8 cellular contexts compared by ENCODE assay signal in genomic region chr7:1503390-1503789, GRCh38. TPM values are rescaled to one million over a fixed set of nuclear protein-coding genes. Genes with fewer than 3 reads are reported as not detected.
A peak's percentile ranks its signal among the peaks of the same experiment; 100 is the strongest.
DNase-seq lines count a peak whose midpoint lies in the region; ATAC-seq and TF ChIP-seq lines count a peak whose summit lies in the region.

No MANE protein-coding gene starts in this region.

- H3K27ac Mint-ChIP-seq in natural killer cell treated with Interleukin-12 subunit alpha and Interleukin-12 subunit beta and Interleukin-15 and Interleukin-18, amount 100 ng/mL, for 72 hours = peak overlapping the region; percentile 78 to 84

- H3K27ac ChIP-seq in ectodermal cell (ENCODE audit: insufficient read depth, low read depth, low read length, poor library complexity, severe bottlenecking) = peak overlapping the region; percentile 44

- no peaks in the 10 kb centered on the region for H3K27me3 ChIP-seq in BE2C
- H3K27me3 ChIP-seq in MG63 = no peaks in the 10 kb centered on the region
- H3K27me3 ChIP-seq in ectodermal cell (ENCODE audit: control insufficient read depth, insufficient read depth, low read length, poor library complexity, severe bottlenecking) = no peaks in the 10 kb centered on the region

- H3K4me1 Mint-ChIP-seq in natural killer cell treated with Interleukin-12 subunit alpha and Interleukin-12 subunit beta and Interleukin-15 and Interleukin-18, amount 100 ng/mL, for 72 hours (ENCODE audit: low read depth in 2 of 2) = peaks cover 18 to 32% of the 10 kb centered on the region in 2 donors

- H3K36me3 Mint-ChIP-seq in natural killer cell treated with Interleukin-12 subunit alpha and Interleukin-12 subunit beta and Interleukin-15 and Interleukin-18, amount 100 ng/mL, for 72 hours = peaks cover 6% of the 10 kb centered on the region

- H3K4me3 ChIP-seq in BE2C (ENCODE audit: low read depth, low read length) = peak overlapping the region; percentile 93
- peak overlapping the region; percentile 93 for H3K4me3 ChIP-seq in MG63
- peak overlapping the region; percentile 94 for H3K4me3 ChIP-seq in ectodermal cell (ENCODE audit: insufficient read depth, low read depth, low read length)

- peaks cover 6 to 7% of the 10 kb centered on the region in 2 donors for H3K27me3 Mint-ChIP-seq in natural killer cell treated with Interleukin-12 subunit alpha and Interleukin-12 subunit beta and Interleukin-15 and Interleukin-18, amount 100 ng/mL, for 72 hours

- DNase-seq in BE2C = peak; percentile 8
- DNase-seq in MG63 = no peak
- no peak for DNase-seq in natural killer cell treated with Interleukin-12 subunit alpha and Interleukin-12 subunit beta and Interleukin-15 and Interleukin-18, amount 100 ng/mL, for 72 hours (ENCODE audit: low spot score)
- no peak for DNase-seq in OCI-M1 (lab: John Stamatoyannopoulos, UW)
- no peak for DNase-seq in NCI-H1105 treated with DMSO at 0.1 percent for 48 hours (lab: John Stamatoyannopoulos, UW)
- DNase-seq in D341Med (ENCODE audit: low spot score) = no peak

- no peaks in the 10 kb centered on the region for H3K9me3 Mint-ChIP-seq in natural killer cell treated with Interleukin-12 subunit alpha and Interleukin-12 subunit beta and Interleukin-15 and Interleukin-18, amount 100 ng/mL, for 72 hours

- no peaks in the 10 kb centered on the region for H3K9me3 ChIP-seq in BE2C
- no peaks in the 10 kb centered on the region for H3K9me3 ChIP-seq in MG63
- no peaks in the 10 kb centered on the region for H3K9me3 ChIP-seq in ectodermal cell (ENCODE audit: control insufficient read depth, low read length)

- H3K4me3 Mint-ChIP-seq in natural killer cell treated with Interleukin-12 subunit alpha and Interleukin-12 subunit beta and Interleukin-15 and Interleukin-18, amount 100 ng/mL, for 72 hours = peak overlapping the region; percentile 91

- no peak for TF ChIP-seq CTCF in BE2C (IDR thresholded peaks at IDR 0.05; ENCODE audit: low read depth, low read length)

- no peak for ATAC-seq in natural killer cell treated with Interleukin-12 subunit alpha and Interleukin-12 subunit beta and Interleukin-15 and Interleukin-18, amount 100 ng/mL, for 72 hours
- no peak for ATAC-seq in HG02870 (IDR thresholded peaks at IDR 0.05; ENCODE audit: unreplicated experiment)

- H3K4me1 ChIP-seq in BE2C (peaks cover 2% of the 10 kb centered on the region; the same call in 1 of the 2 replicates), ectodermal cell (ENCODE audit: control insufficient read depth, insufficient read depth, low read length) (peaks cover 9% of the 10 kb centered on the region)

- H3K36me3 ChIP-seq in BE2C (peaks cover 25% of the 10 kb centered on the region), MG63 (peaks cover 8% of the 10 kb centered on the region), ectodermal cell (ENCODE audit: control insufficient read depth, insufficient read depth, low read length) (peaks cover 15% of the 10 kb centered on the region)

- WGBS in ectodermal cell, 2 experiments = 35 to 37% methylated on average over 24 of the region's 24 CpGs

RNA-seq across cellular contexts. Expression of gene INTS1, which starts 0.8 kb away (rescaled TPM):
- polyA plus RNA-seq in BE2C (2012; ENCODE audit: insufficient read depth, insufficient read length, low read depth) = 280 TPM
- 34.2 and 48.6 TPM in 2 replicates for total RNA-seq in MG63 (2014; rRNA removed; shearing (Covaris generic); ENCODE audit: low replicate concordance)
- 67.7 TPM for polyA plus RNA-seq in ectodermal cell (2013, experiment 1 of 4)
- polyA plus RNA-seq in ectodermal cell (2013, experiment 2 of 4) = 78.2 TPM
- polyA plus RNA-seq in ectodermal cell (2013, experiment 3 of 4) = 55.1 TPM
- polyA plus RNA-seq in ectodermal cell (2013, experiment 4 of 4) = 61.7 TPM
- total RNA-seq in natural killer cell treated with Interleukin-12 subunit alpha and Interleukin-12 subunit beta and Interleukin-15 and Interleukin-18, amount 100 ng/mL, for 72 hours = 100 to 1,000 TPM in 1 of 2 donors, 10 to 100 TPM in 1; 79.0 to 153 TPM

RNA-seq across cellular contexts. Expression of gene MAFK, which starts 27.1 kb away (rescaled TPM):
- polyA plus RNA-seq in BE2C (2012; ENCODE audit: insufficient read depth, insufficient read length, low read depth) = 1.6 TPM
- 18.7 and 25.3 TPM in 2 replicates for total RNA-seq in MG63 (2014; rRNA removed; shearing (Covaris generic); ENCODE audit: low replicate concordance)
- polyA plus RNA-seq in ectodermal cell (2013, experiment 1 of 4) = 5.7 TPM
- 5.8 TPM for polyA plus RNA-seq in ectodermal cell (2013, experiment 2 of 4)
- 3.5 TPM for polyA plus RNA-seq in ectodermal cell (2013, experiment 3 of 4)
- 3.3 TPM for polyA plus RNA-seq in ectodermal cell (2013, experiment 4 of 4)
- total RNA-seq in natural killer cell treated with Interleukin-12 subunit alpha and Interleukin-12 subunit beta and Interleukin-15 and Interleukin-18, amount 100 ng/mL, for 72 hours = 10 to 100 TPM; 43.1 to 60.9 TPM

RNA-seq across cellular contexts. Expression of gene MICALL2, which starts 44.1 kb away (rescaled TPM):
- polyA plus RNA-seq in BE2C (2012; ENCODE audit: insufficient read depth, insufficient read length, low read depth) = 0.34 TPM
- total RNA-seq in MG63 (2014; rRNA removed; shearing (Covaris generic); ENCODE audit: low replicate concordance) = 7.9 and 13.5 TPM in 2 replicates
- 18.1 TPM for polyA plus RNA-seq in ectodermal cell (2013, experiment 1 of 4)
- polyA plus RNA-seq in ectodermal cell (2013, experiment 2 of 4) = 21.5 TPM
- polyA plus RNA-seq in ectodermal cell (2013, experiment 3 of 4) = 18.0 TPM
- 22.2 TPM for polyA plus RNA-seq in ectodermal cell (2013, experiment 4 of 4)
- 1 to 10 TPM; 2.0 to 2.1 TPM for total RNA-seq in natural killer cell treated with Interleukin-12 subunit alpha and Interleukin-12 subunit beta and Interleukin-15 and Interleukin-18, amount 100 ng/mL, for 72 hours

RNA-seq across cellular contexts. Expression of gene TMEM184A, which starts 52.6 kb away (rescaled TPM):
- polyA plus RNA-seq in BE2C (2012; ENCODE audit: insufficient read depth, insufficient read length, low read depth) = 0.59 TPM
- total RNA-seq in MG63 (2014; rRNA removed; shearing (Covaris generic); ENCODE audit: low replicate concordance) = not detected in 2 replicates
- 0.37 TPM for polyA plus RNA-seq in ectodermal cell (2013, experiment 1 of 4)
- 0.07 TPM for polyA plus RNA-seq in ectodermal cell (2013, experiment 2 of 4)
- polyA plus RNA-seq in ectodermal cell (2013, experiment 3 of 4) = 0.11 TPM
- 0.24 TPM for polyA plus RNA-seq in ectodermal cell (2013, experiment 4 of 4)
- total RNA-seq in natural killer cell treated with Interleukin-12 subunit alpha and Interleukin-12 subunit beta and Interleukin-15 and Interleukin-18, amount 100 ng/mL, for 72 hours = not detected
